27 cellular contexts compared by ENCODE assay signal in the genomic region with DNA sequence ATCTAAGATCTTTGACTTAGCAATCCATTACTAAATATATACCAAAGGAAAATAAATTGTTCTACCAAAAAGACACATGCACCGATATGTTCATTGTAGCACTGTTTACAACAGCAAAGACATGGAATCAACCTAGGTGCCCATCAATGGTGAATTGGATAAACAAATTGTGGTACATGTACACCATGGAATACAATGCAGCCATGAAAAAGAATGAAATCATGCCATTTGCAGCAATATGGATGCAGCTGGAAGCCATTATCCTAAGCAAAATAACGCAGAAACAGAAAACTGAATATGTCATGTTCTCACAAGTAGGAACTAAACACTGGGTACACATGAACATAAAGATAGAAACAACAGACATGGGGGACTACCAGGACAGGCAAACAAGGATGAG.
"Had no signal": no experiment of that assay in that cellular context is flagged by ENCODE, and none has a peak within 500 bp of the region (broad histone marks: within the 10 kb centered on the region; RNA-seq: fewer than 3 reads in every experiment).

No MANE protein-coding gene starts in this region.

- H3K4me3 ChIP-seq: neural progenitor cell, ovary, psoas muscle, right lobe of liver, sigmoid colon, stomach, tibial artery, transverse colon, upper lobe of left lung, uterus had no signal

- H3K27ac Mint-ChIP-seq: naive thymus-derived CD4-positive, alpha-beta T cell; natural killer cell; nephron; neural progenitor cell; progenitor cell of endocrine pancreas; stimulated activated effector memory CD8-positive, alpha-beta T cell treated with anti-CD3 and anti-CD28 coated beads, Interleukin-12 subunit alpha, Interleukin-12 subunit beta, amount 100 ng/mL, for 72 hours; stimulated activated naive B cell treated with anti-CD40 and anti-IgM and Interleukin-4, amounts not matched to agents 10 μg/mL and 1 μg/mL and 100 μg/mL, for 72 hours; stimulated activated naive CD8-positive, alpha-beta T cell treated with anti-CD3 and anti-CD28 coated beads, Interleukin-15, Interleukin-2, amounts not matched to agents 100 ng/mL and 50 ng/mL, for 24 hours had no signal

- H3K27me3 Mint-ChIP-seq: naive thymus-derived CD4-positive, alpha-beta T cell; stimulated activated naive B cell treated with anti-CD40 and anti-IgM and Interleukin-4, amounts not matched to agents 10 μg/mL and 1 μg/mL and 100 μg/mL, for 72 hours; stimulated activated naive CD8-positive, alpha-beta T cell treated with anti-CD3 and anti-CD28 coated beads, Interleukin-15, Interleukin-2, amounts not matched to agents 100 ng/mL and 50 ng/mL, for 24 hours had no signal

- H3K27me3 ChIP-seq: neural progenitor cell, ovary, right lobe of liver, sigmoid colon, stomach, tibial artery, transverse colon, upper lobe of left lung, uterus had no signal

- H3K27ac ChIP-seq: neural progenitor cell, ovary, parathyroid adenoma, psoas muscle, right lobe of liver, sigmoid colon, stomach, tibial artery, transverse colon, upper lobe of left lung, uterus had no signal

- DNase-seq: naive thymus-derived CD4-positive, alpha-beta T cell; natural killer cell; occipital lobe; ovary; posterior cingulate gyrus; psoas muscle; right cardiac atrium; right lobe of liver; sigmoid colon; small intestine; stimulated activated CD4-positive, alpha-beta T cell treated with anti-CD3 and anti-CD28 coated beads, Interleukin-15, amount 100 ng/mL, for 24 hours; stimulated activated CD4-positive, alpha-beta T cell treated with anti-CD3 and anti-CD28 coated beads, Interleukin-2, amount 100 ng/mL, for 24 hours; stimulated activated CD4-positive, alpha-beta T cell treated with anti-CD3 and anti-CD28 coated beads, Interleukin-2, amount 100 ng/mL, for 48 hours; stimulated activated CD4-positive, alpha-beta T cell treated with anti-CD3 and anti-CD28 coated beads, Interleukin-4, amount 100 ng/mL, for 24 hours; stimulated activated naive B cell treated with anti-CD40 and anti-IgM and Interleukin-4, amounts not matched to agents 10 μg/mL and 1 μg/mL and 100 μg/mL, for 72 hours; stimulated activated naive CD4-positive, alpha-beta T cell treated with Interleukin-2 at 50 U/mL for 16 hours; stomach; tibial artery; transverse colon; upper lobe of left lung; uterus had no signal

- H3K4me1 Mint-ChIP-seq: naive thymus-derived CD4-positive, alpha-beta T cell; nephron; stimulated activated effector memory CD8-positive, alpha-beta T cell treated with anti-CD3 and anti-CD28 coated beads, Interleukin-12 subunit alpha, Interleukin-12 subunit beta, amount 100 ng/mL, for 72 hours; stimulated activated naive B cell treated with anti-CD40 and anti-IgM and Interleukin-4, amounts not matched to agents 10 μg/mL and 1 μg/mL and 100 μg/mL, for 72 hours had no signal

- H3K4me1 ChIP-seq: neural progenitor cell, parathyroid adenoma, psoas muscle, right lobe of liver, sigmoid colon, stomach, tibial artery, transverse colon, upper lobe of left lung, uterus had no signal

- H3K9me3 ChIP-seq: ovary, psoas muscle, right lobe of liver, sigmoid colon, tibial artery, uterus had no signal

- H3K36me3 ChIP-seq: neural progenitor cell, ovary, right lobe of liver, sigmoid colon, stomach, tibial artery, transverse colon, upper lobe of left lung, uterus had no signal

- FAIRE-seq: small intestine had no signal

- H3K36me3 Mint-ChIP-seq: neural progenitor cell; stimulated activated effector memory CD8-positive, alpha-beta T cell treated with anti-CD3 and anti-CD28 coated beads, Interleukin-12 subunit alpha, Interleukin-12 subunit beta, amount 100 ng/mL, for 72 hours; stimulated activated naive B cell treated with anti-CD40 and anti-IgM and Interleukin-4, amounts not matched to agents 10 μg/mL and 1 μg/mL and 100 μg/mL, for 72 hours had no signal

- H3K4me3 Mint-ChIP-seq: naive thymus-derived CD4-positive, alpha-beta T cell; natural killer cell; nephron; neural progenitor cell; stimulated activated effector memory CD8-positive, alpha-beta T cell treated with anti-CD3 and anti-CD28 coated beads, Interleukin-12 subunit alpha, Interleukin-12 subunit beta, amount 100 ng/mL, for 72 hours; stimulated activated naive B cell treated with anti-CD40 and anti-IgM and Interleukin-4, amounts not matched to agents 10 μg/mL and 1 μg/mL and 100 μg/mL, for 72 hours; stimulated activated naive CD8-positive, alpha-beta T cell treated with anti-CD3 and anti-CD28 coated beads, Interleukin-15, Interleukin-2, amounts not matched to agents 100 ng/mL and 50 ng/mL, for 24 hours had no signal
